ENCODE assay signal across 18 cellular contexts in the genomic region with DNA sequence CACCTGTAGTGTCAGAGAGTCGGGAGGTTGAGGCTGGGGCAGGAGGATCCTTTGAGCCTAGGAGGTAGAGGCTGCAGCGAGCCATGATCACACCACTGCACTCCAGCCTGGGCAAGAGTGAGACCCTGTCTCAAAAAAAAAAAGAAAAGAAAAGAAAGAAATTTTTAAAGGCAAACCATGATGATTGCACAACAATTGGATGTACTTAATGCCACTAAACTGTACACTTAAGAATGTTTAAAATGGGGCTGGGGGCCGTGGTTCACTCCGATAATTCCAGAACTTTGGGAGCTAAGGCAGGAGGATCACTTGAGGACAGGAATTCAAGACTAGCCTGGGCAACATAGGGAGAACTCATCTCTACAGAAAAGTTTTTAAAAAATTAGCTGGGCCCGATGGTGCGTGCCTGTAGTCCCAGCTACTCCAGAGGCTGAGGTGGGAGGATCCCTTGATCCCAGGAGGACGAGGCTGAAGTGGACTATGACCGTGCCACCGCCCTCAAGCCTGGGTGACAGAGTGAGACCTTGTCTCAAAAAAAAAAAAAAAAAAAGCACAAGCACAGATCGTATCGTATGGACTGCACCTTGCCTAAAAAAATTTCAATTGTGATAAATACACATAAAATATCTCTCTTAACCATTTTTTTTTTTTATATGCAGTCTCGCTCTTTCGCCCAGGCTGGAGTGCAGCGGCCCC.
"Had no signal": no experiment of that assay in that cellular context is flagged by ENCODE, and none has a peak within 500 bp of the region (broad histone marks: within the 10 kb centered on the region; RNA-seq: fewer than 3 reads in every experiment).

No MANE protein-coding gene starts in this region.

- DNase-seq: activated CD4-positive, alpha-beta T cell treated with anti-CD3 and anti-CD28 coated beads, Interleukin-2, amount 50 U/mL, for 1 hour; activated CD4-positive, CD25-positive, alpha-beta regulatory T cell treated with anti-CD3 and anti-CD28 coated beads, Interleukin-2, amount 50 U/mL, for 72 hours; activated CD8-positive, alpha-beta T cell treated with anti-CD3 and anti-CD28 coated beads, Interleukin-2, amount 10 ng/mL, durations not matched to agents 7 days and 5 days; activated naive CD4-positive, alpha-beta T cell; central memory CD4-positive, alpha-beta T cell; effector memory CD4-positive, alpha-beta T cell; esophagus squamous epithelium; gastrocnemius medialis; hypothalamus; occipital lobe; stimulated activated CD4-positive, alpha-beta T cell treated with anti-CD3 and anti-CD28 coated beads, Interleukin-4, amount 100 ng/mL, for 4 hours; substantia nigra; WERI-Rb-1 had no signal

- FAIRE-seq: astrocyte, colon had no signal

- H3K4me3 ChIP-seq: adrenal gland, esophagus squamous epithelium, gastrocnemius medialis, tibial nerve, vagina had no signal

- H3K27ac ChIP-seq: adrenal gland, esophagus squamous epithelium, gastrocnemius medialis, tibial nerve, vagina, WERI-Rb-1 had no signal

- H3K36me3 ChIP-seq: adrenal gland, esophagus squamous epithelium, vagina had no signal

- H3K27me3 ChIP-seq: gastrocnemius medialis, tibial nerve, vagina had no signal

- ATAC-seq: activated CD8-positive, alpha-beta T cell treated with anti-CD3 and anti-CD28 coated beads, Interleukin-2, amount 10 ng/mL, durations not matched to agents 7 days and 5 days; gastrocnemius medialis had no signal

- H3K4me1 ChIP-seq: adrenal gland, gastrocnemius medialis, tibial nerve, vagina had no signal
